ENCODE assay signal across 14 cellular contexts in the genomic region with DNA sequence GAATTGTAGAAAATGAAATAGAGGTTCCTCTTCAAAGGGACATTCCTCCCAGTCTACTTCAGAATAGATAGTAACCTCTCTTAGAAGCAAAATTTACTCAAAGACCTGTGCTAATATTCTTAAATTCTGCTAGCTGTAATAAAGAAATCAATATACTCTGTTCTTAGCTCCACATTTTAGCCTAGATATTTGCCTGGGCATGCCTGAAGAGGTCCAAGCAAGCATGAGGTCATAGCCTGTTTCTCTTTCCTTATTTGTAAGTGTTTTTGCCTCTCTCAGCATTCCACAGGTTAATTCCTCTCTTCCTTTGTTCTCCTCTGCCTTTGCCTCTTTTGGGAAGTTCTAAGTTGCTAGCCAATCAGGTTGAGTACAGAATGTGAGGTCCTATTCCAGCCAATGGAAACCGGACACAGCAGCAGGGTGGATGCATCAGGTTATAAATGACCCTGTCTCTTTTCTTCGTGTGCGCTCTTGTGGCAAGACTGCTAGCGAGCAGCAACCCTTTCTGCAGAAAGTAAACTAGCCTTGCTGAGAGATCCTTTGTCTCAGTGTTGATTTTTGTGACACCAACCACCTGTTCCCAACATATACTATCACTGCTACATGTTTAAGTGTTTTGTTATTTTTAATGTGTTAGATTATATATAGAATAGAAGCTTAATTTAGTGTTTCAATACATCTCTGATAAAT. TPM values are rescaled to one million over a fixed set of nuclear protein-coding genes. Genes with fewer than 3 reads are reported as not detected.
"Had no signal": no experiment of that assay in that cellular context is flagged by ENCODE, and none has a peak within 500 bp of the region (broad histone marks: within the 10 kb centered on the region; RNA-seq: fewer than 3 reads in every experiment).

No MANE protein-coding gene starts in this region.

RNA-seq across cellular contexts. Expression of a gene that starts 7.5 kb away (rescaled TPM):
- total RNA-seq: body of pancreas, dermis microvascular lymphatic vessel endothelial cell, heart left ventricle, kidney epithelial cell, left lung, lung, natural killer cell, pancreas, psoas muscle, right atrium auricular region, subcutaneous adipose tissue, T-helper 17 cell, upper lobe of right lung had no signal
- polyA plus RNA-seq: heart left ventricle, lung, pancreas, psoas muscle, thymus had no signal

RNA-seq across cellular contexts. Expression of a gene that starts 27.1 kb away (rescaled TPM):
- total RNA-seq: natural killer cell, psoas muscle, T-helper 17 cell had no signal
- polyA plus RNA-seq: heart left ventricle had no signal

RNA-seq across cellular contexts. Expression of a gene that starts 39.7 kb away (rescaled TPM):
- total RNA-seq: body of pancreas, dermis microvascular lymphatic vessel endothelial cell, kidney epithelial cell, natural killer cell, psoas muscle, T-helper 17 cell had no signal
- polyA plus RNA-seq: heart left ventricle, psoas muscle had no signal
